Comparison of ENCODE assay signal across 1 cellular context in genomic region chr4:40301592-40301991, GRCh38.
A peak's percentile ranks its signal among the peaks of the same experiment; 100 is the strongest.
TF ChIP-seq lines count a peak whose summit lies in the region.

No MANE protein-coding gene starts in this region.

TF ChIP-seq in GM12878, 131 proteins besides CTCF, POLR2A, EP300 and RAD21 (continued from another document):
- TF ChIP-seq, protein P1, sequence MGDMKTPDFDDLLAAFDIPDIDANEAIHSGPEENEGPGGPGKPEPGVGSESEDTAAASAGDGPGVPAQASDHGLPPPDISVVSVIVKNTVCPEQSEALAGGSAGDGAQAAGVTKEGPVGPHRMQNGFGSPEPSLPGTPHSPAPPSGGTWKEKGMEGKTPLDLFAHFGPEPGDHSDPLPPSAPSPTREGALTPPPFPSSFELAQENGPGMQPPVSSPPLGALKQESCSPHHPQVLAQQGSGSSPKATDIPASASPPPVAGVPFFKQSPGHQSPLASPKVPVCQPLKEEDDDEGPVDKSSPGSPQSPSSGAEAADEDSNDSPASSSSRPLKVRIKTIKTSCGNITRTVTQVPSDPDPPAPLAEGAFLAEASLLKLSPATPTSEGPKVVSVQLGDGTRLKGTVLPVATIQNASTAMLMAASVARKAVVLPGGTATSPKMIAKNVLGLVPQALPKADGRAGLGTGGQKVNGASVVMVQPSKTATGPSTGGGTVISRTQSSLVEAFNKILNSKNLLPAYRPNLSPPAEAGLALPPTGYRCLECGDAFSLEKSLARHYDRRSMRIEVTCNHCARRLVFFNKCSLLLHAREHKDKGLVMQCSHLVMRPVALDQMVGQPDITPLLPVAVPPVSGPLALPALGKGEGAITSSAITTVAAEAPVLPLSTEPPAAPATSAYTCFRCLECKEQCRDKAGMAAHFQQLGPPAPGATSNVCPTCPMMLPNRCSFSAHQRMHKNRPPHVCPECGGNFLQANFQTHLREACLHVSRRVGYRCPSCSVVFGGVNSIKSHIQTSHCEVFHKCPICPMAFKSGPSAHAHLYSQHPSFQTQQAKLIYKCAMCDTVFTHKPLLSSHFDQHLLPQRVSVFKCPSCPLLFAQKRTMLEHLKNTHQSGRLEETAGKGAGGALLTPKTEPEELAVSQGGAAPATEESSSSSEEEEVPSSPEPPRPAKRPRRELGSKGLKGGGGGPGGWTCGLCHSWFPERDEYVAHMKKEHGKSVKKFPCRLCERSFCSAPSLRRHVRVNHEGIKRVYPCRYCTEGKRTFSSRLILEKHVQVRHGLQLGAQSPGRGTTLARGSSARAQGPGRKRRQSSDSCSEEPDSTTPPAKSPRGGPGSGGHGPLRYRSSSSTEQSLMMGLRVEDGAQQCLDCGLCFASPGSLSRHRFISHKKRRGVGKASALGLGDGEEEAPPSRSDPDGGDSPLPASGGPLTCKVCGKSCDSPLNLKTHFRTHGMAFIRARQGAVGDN (IDR thresholded peaks at IDR 0.05) = peak; percentile 76
- TF ChIP-seq KAT2A (conservative IDR thresholded peaks at IDR 0.05; ENCODE audit: control insufficient read depth, low read depth, low read length) (no peak), NFXL1 (IDR thresholded peaks at IDR 0.05; ENCODE audit: borderline replicate concordance) (no peak), ATF7 (IDR thresholded peaks at IDR 0.05; ENCODE audit: low read depth) (peak; percentile 24; the same call in 1 of the 2 replicates), RELB (IDR thresholded peaks at IDR 0.05; ENCODE audit: low read depth) (no peak), MEF2A (IDR thresholded peaks at IDR 0.05; ENCODE audit: insufficient read depth, low read depth, low read length) (peak; percentile 63; the same call in 1 of the 2 replicates), POLR2AphosphoS5 (IDR thresholded peaks at IDR 0.05; ENCODE audit: low read length) (peak; percentile 55; the same call in 1 of the 2 replicates), SP1 (IDR thresholded peaks at IDR 0.05; ENCODE audit: low read depth, low read length) (peak; percentile 67), ZBED1 (IDR thresholded peaks at IDR 0.05; ENCODE audit: borderline replicate concordance) (peak; percentile 61; the same call in 1 of the 2 replicates), NBN (IDR thresholded peaks at IDR 0.05) (peak; percentile 16; the same call in 1 of the 2 replicates), BCL11A (IDR thresholded peaks at IDR 0.05; ENCODE audit: low read depth, low read length) (peak; percentile 44; the same call in 1 of the 2 replicates), ZNF24 (IDR thresholded peaks at IDR 0.05) (0 out of 2 replicates have a peak, but pooled peaks have one; percentile 21), SIN3A (IDR thresholded peaks at IDR 0.05; ENCODE audit: low read depth, low read length) (no peak), IRF4 (IDR thresholded peaks at IDR 0.05; ENCODE audit: low read depth, low read length) (peak; percentile 64; the same call in 1 of the 2 replicates), RUNX3 (IDR thresholded peaks at IDR 0.05; ENCODE audit: low read length) (no peak), CEBPB (IDR thresholded peaks at IDR 0.05; ENCODE audit: borderline replicate concordance in 1 of 2, low read depth in 2 of 2, low read length in 2 of 2) (no peak)
TF ChIP-seq in GM12878: peak in this region for 41.
